8 cellular contexts compared by ENCODE assay signal in the genomic region with DNA sequence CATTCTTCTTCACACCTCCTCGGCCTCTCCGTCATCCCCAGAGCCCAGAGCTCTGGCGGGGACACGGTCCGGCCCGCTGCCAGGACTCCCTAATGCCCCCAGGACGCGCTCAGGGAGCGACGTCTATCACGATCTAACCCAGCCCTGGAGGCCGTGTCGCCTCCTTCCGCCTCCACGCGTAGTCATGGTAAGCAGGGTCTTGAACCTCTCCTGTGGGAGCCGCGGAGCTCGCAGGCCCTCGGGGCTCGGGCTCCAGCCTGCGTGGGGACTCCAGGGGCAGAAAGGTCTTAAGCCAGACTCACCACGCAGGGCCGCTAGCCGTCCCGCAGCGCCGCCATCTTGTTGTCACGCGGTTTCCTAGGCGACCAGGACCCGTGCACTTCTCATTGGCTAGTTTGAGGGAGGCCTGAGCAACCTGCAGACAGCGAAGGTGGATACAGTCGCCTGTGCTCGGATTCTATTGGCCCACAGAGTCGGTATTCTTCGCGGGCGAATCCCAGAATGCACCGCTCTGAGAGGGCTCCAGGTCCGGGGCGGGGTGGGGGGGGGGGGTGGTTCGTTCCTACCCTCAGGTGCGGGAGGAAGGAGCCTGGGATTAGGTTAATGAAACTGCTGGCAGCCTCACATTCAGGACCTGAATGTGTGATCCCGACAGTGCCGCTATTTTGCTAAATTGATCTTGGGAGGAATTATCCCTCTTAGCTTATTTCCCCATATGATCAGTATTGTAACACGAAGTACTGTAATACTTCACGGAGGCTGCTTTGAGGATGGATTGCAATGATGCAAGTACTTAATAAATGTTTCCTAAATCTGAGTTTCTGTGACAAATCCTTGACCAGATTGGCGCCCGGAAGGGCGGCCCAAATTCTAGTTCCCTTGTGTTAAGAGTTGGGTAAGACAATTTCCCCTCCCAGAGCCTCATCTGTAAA. TPM values are rescaled to one million over a fixed set of nuclear protein-coding genes. Genes with fewer than 3 reads are reported as not detected.
DNase-seq lines count a peak whose midpoint lies in the region; ATAC-seq and TF ChIP-seq lines count a peak whose summit lies in the region.

A gene with protein sequence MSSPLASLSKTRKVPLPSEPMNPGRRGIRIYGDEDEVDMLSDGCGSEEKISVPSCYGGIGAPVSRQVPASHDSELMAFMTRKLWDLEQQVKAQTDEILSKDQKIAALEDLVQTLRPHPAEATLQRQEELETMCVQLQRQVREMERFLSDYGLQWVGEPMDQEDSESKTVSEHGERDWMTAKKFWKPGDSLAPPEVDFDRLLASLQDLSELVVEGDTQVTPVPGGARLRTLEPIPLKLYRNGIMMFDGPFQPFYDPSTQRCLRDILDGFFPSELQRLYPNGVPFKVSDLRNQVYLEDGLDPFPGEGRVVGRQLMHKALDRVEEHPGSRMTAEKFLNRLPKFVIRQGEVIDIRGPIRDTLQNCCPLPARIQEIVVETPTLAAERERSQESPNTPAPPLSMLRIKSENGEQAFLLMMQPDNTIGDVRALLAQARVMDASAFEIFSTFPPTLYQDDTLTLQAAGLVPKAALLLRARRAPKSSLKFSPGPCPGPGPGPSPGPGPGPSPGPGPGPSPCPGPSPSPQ (minus strand): TSS at position 347 of the 932 bp plus-strand sequence. CDS start 3,753 bp downstream, outside the sequence.

- WGBS in right cardiac atrium = 3% methylated on average over 51 of the region's 51 CpGs

- intact Hi-C loops in right cardiac atrium (cut with DNase I) = no loop called here
- intact Hi-C loops in uterus (cut with DNase I; ENCODE audit: low total_unique reads) = no loop called here

- peak within 1 kb of the TSS; percentile 23 for H3K27ac ChIP-seq in right cardiac atrium (ENCODE audit: low read length)
- peak within 1 kb of the TSS in 1 of 2 donors; percentile 43 for H3K27ac ChIP-seq in uterus

- H3K4me1 Mint-ChIP-seq in T-helper 17 cell = peaks cover 23% of the 10 kb centered on the region

- no peak for TF ChIP-seq POLR2A in uterus (IDR thresholded peaks at IDR 0.05)

- H3K9me3 ChIP-seq in T-helper 17 cell (ENCODE audit: control insufficient read depth, low read length, poor library complexity, severe bottlenecking) (no peaks in the 10 kb centered on the region), right cardiac atrium (ENCODE audit: control insufficient read depth, low read length) (no peaks in the 10 kb centered on the region), uterus (no peaks in the 10 kb centered on the region)

- peak within 1 kb of the TSS; percentile 100 for H3K27ac Mint-ChIP-seq in T-helper 17 cell

- no peaks in the 10 kb centered on the region for H3K36me3 ChIP-seq in uterus

- H3K27me3 ChIP-seq in right cardiac atrium (ENCODE audit: control insufficient read depth, insufficient read depth) = no peaks in the 10 kb centered on the region
- H3K27me3 ChIP-seq in uterus = no peaks in the 10 kb centered on the region

- peak within 1 kb of the TSS; percentile 99 for H3K4me3 Mint-ChIP-seq in T-helper 17 cell

- H3K27me3 Mint-ChIP-seq in T-helper 17 cell = no peaks in the 10 kb centered on the region

- peak within 1 kb of the TSS; percentile 57 for H3K4me3 ChIP-seq in right cardiac atrium (ENCODE audit: low read length)
- peak within 1 kb of the TSS; percentile 63 to 64 for H3K4me3 ChIP-seq in uterus

- TF ChIP-seq CTCF in uterus (IDR thresholded peaks at IDR 0.05) = no peak

- no peaks in the 10 kb centered on the region for H3K36me3 Mint-ChIP-seq in T-helper 17 cell (ENCODE audit: low read depth)

- DNase-seq in NCI-H187 (lab: John Stamatoyannopoulos, UW) (peak; percentile 83 to 91), T-helper 17 cell (peak; percentile 78 to 87 (median 80)), amniotic stem cell (lab: John Stamatoyannopoulos, UW) (peak; percentile 93), right cardiac atrium (peak; percentile 90 to 97 (median 94)), pulmonary artery endothelial cell (ENCODE audit: low read depth, low spot score) (peak; percentile 57), uterus (peak; percentile 83 to 90)

- H3K4me1 ChIP-seq in right cardiac atrium (ENCODE audit: control insufficient read depth, insufficient read depth, low read length) = peaks cover 6% of the 10 kb centered on the region
- no peaks in the 10 kb centered on the region for H3K4me1 ChIP-seq in uterus

- ATAC-seq in GM18502 (IDR thresholded peaks at IDR 0.05; ENCODE audit: poor library complexity, unreplicated experiment) (peak; percentile 98), HG02943 (IDR thresholded peaks at IDR 0.05; ENCODE audit: low read depth, unreplicated experiment) (peak; percentile 95), T-helper 17 cell (peak; percentile 98), right cardiac atrium (peak; percentile 98)

RNA-seq across cellular contexts. Expression of the gene that starts here (rescaled TPM):
- total RNA-seq in T-helper 17 cell = 10 to 100 TPM; 44.6 to 45.1 TPM
- 10 to 100 TPM; 13.7 to 18.5 (median 16.0) TPM for total RNA-seq in right cardiac atrium
- polyA plus RNA-seq in right cardiac atrium = 13.3 TPM
- 3.0 and 4.3 TPM in 2 replicates for total RNA-seq in pulmonary artery endothelial cell
- total RNA-seq in uterus = 10 to 100 TPM in 3 of 4 donors, 1 to 10 TPM in 1; 7.4 to 36.5 (median 13.4) TPM
